ENCODE assay signal across 32 cellular contexts in genomic region chr9:124878518-124878917, GRCh38. TPM values are rescaled to one million over a fixed set of nuclear protein-coding genes. Genes with fewer than 3 reads are reported as not detected.
DNase-seq lines count a peak whose midpoint lies in the region; ATAC-seq lines count a peak whose summit lies in the region.
"Had no signal": no experiment of that assay in that cellular context is flagged by ENCODE, and none has a peak within 500 bp of the region (broad histone marks: within the 10 kb centered on the region; RNA-seq: fewer than 3 reads in every experiment).

No MANE protein-coding gene starts in this region.

- H3K36me3 ChIP-seq in SK-N-MC (ENCODE audit: insufficient read depth, low read length), result peaks cover 53% of the 10 kb centered on the region

- H3K4me1 Mint-ChIP-seq in activated T-cell treated with anti-CD3 and anti-CD28 coated beads, Interleukin-2, amount 50 U/mL, for 24 hours (ENCODE audit: low read depth), result peaks cover 28% of the 10 kb centered on the region
- H3K4me1 Mint-ChIP-seq in activated T-cell treated with anti-CD3 and anti-CD28 coated beads, Interleukin-2, amount 50 U/mL, for 4 hours (ENCODE audit: low read depth), result peaks cover 19% of the 10 kb centered on the region
- peaks cover 71 to 73% of the 10 kb centered on the region in 2 donors for H3K4me1 Mint-ChIP-seq in immature natural killer cell
- H3K4me1 Mint-ChIP-seq in stimulated activated effector memory CD8-positive, alpha-beta T cell treated with anti-CD3 and anti-CD28 coated beads, Interleukin-12 subunit alpha, Interleukin-12 subunit beta, amount 100 ng/mL, for 72 hours, result peaks cover 31% of the 10 kb centered on the region

- H3K36me3 Mint-ChIP-seq in activated T-cell treated with anti-CD3 and anti-CD28 coated beads, Interleukin-2, amount 50 U/mL, for 24 hours (ENCODE audit: low read depth), result peaks cover 98% of the 10 kb centered on the region
- H3K36me3 Mint-ChIP-seq in activated T-cell treated with anti-CD3 and anti-CD28 coated beads, Interleukin-2, amount 50 U/mL, for 4 hours (ENCODE audit: insufficient read depth), result peaks cover 34% of the 10 kb centered on the region
- peaks cover 6 to 40% (median 21%) of the 10 kb centered on the region in 3 donors for H3K36me3 Mint-ChIP-seq in immature natural killer cell
- H3K36me3 Mint-ChIP-seq in stimulated activated effector memory CD8-positive, alpha-beta T cell treated with anti-CD3 and anti-CD28 coated beads, Interleukin-12 subunit alpha, Interleukin-12 subunit beta, amount 100 ng/mL, for 72 hours, result peaks cover 93% of the 10 kb centered on the region

- H3K4me3 Mint-ChIP-seq in activated T-cell treated with anti-CD3 and anti-CD28 coated beads, Interleukin-2, amount 50 U/mL, for 24 hours, result no peak overlapping the region
- no peak overlapping the region for H3K4me3 Mint-ChIP-seq in activated T-cell treated with anti-CD3 and anti-CD28 coated beads, Interleukin-2, amount 50 U/mL, for 4 hours
- no peak overlapping the region for H3K4me3 Mint-ChIP-seq in immature natural killer cell
- no peak overlapping the region for H3K4me3 Mint-ChIP-seq in stimulated activated effector memory CD8-positive, alpha-beta T cell treated with anti-CD3 and anti-CD28 coated beads, Interleukin-12 subunit alpha, Interleukin-12 subunit beta, amount 100 ng/mL, for 72 hours
- H3K4me3 Mint-ChIP-seq: activated naive CD4-positive, alpha-beta T cell treated with anti-CD3 and anti-CD28 coated beads, Interleukin-2, amount 10 ng/mL, durations not matched to agents 7 days and 5 days; CD4-positive, alpha-beta T cell; T-helper 17 cell had no signal

- H3K9me3 Mint-ChIP-seq in activated T-cell treated with anti-CD3 and anti-CD28 coated beads, Interleukin-2, amount 50 U/mL, for 24 hours, result no peaks in the 10 kb centered on the region
- H3K9me3 Mint-ChIP-seq in activated T-cell treated with anti-CD3 and anti-CD28 coated beads, Interleukin-2, amount 50 U/mL, for 4 hours, result no peaks in the 10 kb centered on the region
- no peaks in the 10 kb centered on the region for H3K9me3 Mint-ChIP-seq in immature natural killer cell
- H3K9me3 Mint-ChIP-seq in stimulated activated effector memory CD8-positive, alpha-beta T cell treated with anti-CD3 and anti-CD28 coated beads, Interleukin-12 subunit alpha, Interleukin-12 subunit beta, amount 100 ng/mL, for 72 hours, result no peaks in the 10 kb centered on the region
- H3K9me3 Mint-ChIP-seq: activated naive CD4-positive, alpha-beta T cell treated with anti-CD3 and anti-CD28 coated beads, Interleukin-2, amount 10 ng/mL, durations not matched to agents 7 days and 5 days; CD4-positive, alpha-beta T cell had no signal

- intact Hi-C loops in posterior vena cava (cut with DNase I), result no loop called here

- no peaks in the 10 kb centered on the region for H3K9me3 ChIP-seq in SK-N-MC (ENCODE audit: low read depth, low read length)
- H3K9me3 ChIP-seq: HAP-1, lower lobe of right lung, neutrophil, stomach, thyroid gland had no signal

- H3K27ac Mint-ChIP-seq in activated T-cell treated with anti-CD3 and anti-CD28 coated beads, Interleukin-2, amount 50 U/mL, for 24 hours, result peak overlapping the region; percentile 55
- peak overlapping the region; percentile 32 to 82 (median 60) for H3K27ac Mint-ChIP-seq in immature natural killer cell
- peak overlapping the region; percentile 63 for H3K27ac Mint-ChIP-seq in stimulated activated effector memory CD8-positive, alpha-beta T cell treated with anti-CD3 and anti-CD28 coated beads, Interleukin-12 subunit alpha, Interleukin-12 subunit beta, amount 100 ng/mL, for 72 hours
- H3K27ac Mint-ChIP-seq: CD4-positive, alpha-beta T cell; T-helper 17 cell had no signal

- H3K9ac ChIP-seq in SK-N-MC (ENCODE audit: insufficient read length), result no peak overlapping the region

- no peak for DNase-seq in activated T-cell treated with anti-CD3 and anti-CD28 coated beads, Interleukin-2, amount 50 U/mL, for 24 hours
- DNase-seq in activated T-cell treated with anti-CD3 and anti-CD28 coated beads, Interleukin-2, amount 50 U/mL, for 4 hours, result no peak
- DNase-seq in SK-N-MC (ENCODE audit: low read depth, low spot score) (no peak), immature natural killer cell (no peak), posterior vena cava (ENCODE audit: low spot score) (no peak)
- DNase-seq in stimulated activated effector memory CD8-positive, alpha-beta T cell treated with anti-CD3 and anti-CD28 coated beads, Interleukin-12 subunit alpha, Interleukin-12 subunit beta, amount 100 ng/mL, for 72 hours (ENCODE audit: low spot score in 2 of 2), result no peak
- DNase-seq: 8988T; activated CD4-positive, alpha-beta T cell treated with anti-CD3 and anti-CD28 coated beads for 4 hours; activated naive CD4-positive, alpha-beta T cell treated with anti-CD3 and anti-CD28 coated beads, Interleukin-2, amount 10 ng/mL, durations not matched to agents 7 days and 5 days; amygdala; CD4-positive, alpha-beta T cell; effector CD4-positive, alpha-beta T cell; EL; erythroblast; KG1; lower lobe of right lung; NCI-H1417; NCI-H446; NCI-H82; RPMI8226; stomach; T-helper 17 cell; thyroid gland had no signal

- no peaks in the 10 kb centered on the region for H3K27me3 Mint-ChIP-seq in activated T-cell treated with anti-CD3 and anti-CD28 coated beads, Interleukin-2, amount 50 U/mL, for 24 hours
- no peaks in the 10 kb centered on the region for H3K27me3 Mint-ChIP-seq in activated T-cell treated with anti-CD3 and anti-CD28 coated beads, Interleukin-2, amount 50 U/mL, for 4 hours (ENCODE audit: low read depth)
- peaks cover 0 to 5% (median 2%) of the 10 kb centered on the region in 3 donors for H3K27me3 Mint-ChIP-seq in immature natural killer cell (ENCODE audit: low read depth in 3 of 3)
- H3K27me3 Mint-ChIP-seq: activated naive CD4-positive, alpha-beta T cell treated with anti-CD3 and anti-CD28 coated beads, Interleukin-2, amount 10 ng/mL, durations not matched to agents 7 days and 5 days; CD4-positive, alpha-beta T cell; T-helper 17 cell had no signal

- no peak for ATAC-seq in activated T-cell treated with anti-CD3 and anti-CD28 coated beads, Interleukin-2, amount 50 U/mL, for 4 hours
- ATAC-seq in stimulated activated effector memory CD8-positive, alpha-beta T cell treated with anti-CD3 and anti-CD28 coated beads, Interleukin-12 subunit alpha, Interleukin-12 subunit beta, amount 100 ng/mL, for 72 hours, result no peak
- ATAC-seq in HG02610 (IDR thresholded peaks at IDR 0.05; ENCODE audit: unreplicated experiment), result no peak
- no peak for ATAC-seq in GM18858 (IDR thresholded peaks at IDR 0.05; ENCODE audit: unreplicated experiment)
- ATAC-seq: T-helper 17 cell had no signal

- H3K4me3 ChIP-seq in SK-N-MC, result no peak overlapping the region
- H3K4me3 ChIP-seq: HAP-1, lower lobe of right lung, stomach, thyroid gland had no signal

- 0 out of 2 replicates have a peak overlapping the region, but pooled peaks have one; percentile 45 for H3K27ac ChIP-seq in SK-N-MC
- H3K27ac ChIP-seq: neutrophil, stomach, thyroid gland had no signal

RNA-seq across cellular contexts. Expression of gene ARPC5L, which starts 16.6 kb away (rescaled TPM):
- 100 to 1,000 TPM; 131 to 146 (median 146) TPM for total RNA-seq in activated T-cell treated with anti-CD3 and anti-CD28 coated beads, Interleukin-2, amount 50 U/mL, for 4 hours
- polyA plus RNA-seq in immature natural killer cell, result 100 to 1,000 TPM; 169 to 202 (median 172) TPM
- 10 to 100 TPM; 23.1 to 23.4 TPM for total RNA-seq in posterior vena cava

RNA-seq across cellular contexts. Expression of gene RPL35, which starts 16.8 kb away (rescaled TPM):
- total RNA-seq in activated T-cell treated with anti-CD3 and anti-CD28 coated beads, Interleukin-2, amount 50 U/mL, for 4 hours, result 1,000 to 10,000 TPM; 2,385 to 2,622 (median 2,487) TPM
- 1,000 to 10,000 TPM in 2 of 3 donors, 100 to 1,000 TPM in 1; 774 to 2,756 (median 1,213) TPM for polyA plus RNA-seq in immature natural killer cell
- total RNA-seq in posterior vena cava, result 1,000 to 10,000 TPM in 1 of 2 donors, 100 to 1,000 TPM in 1; 997 to 1,074 TPM

RNA-seq across cellular contexts. Expression of gene WDR38, which starts 25.3 kb away (rescaled TPM):
- not detected for total RNA-seq in activated T-cell treated with anti-CD3 and anti-CD28 coated beads, Interleukin-2, amount 50 U/mL, for 4 hours
- polyA plus RNA-seq in immature natural killer cell, result not detected
- total RNA-seq in posterior vena cava, result not detected
- total RNA-seq: CD4-positive, alpha-beta T cell; HT-29; kidney epithelial cell; mucosa of gallbladder; pulmonary artery endothelial cell; skeletal muscle tissue; stomach; T-helper 17 cell had no signal
- polyA plus RNA-seq: stomach had no signal

Comparison
In these comparisons a context has a peak if more than half of its experiments do, and no peak if none do; other contexts are left out.
1. RNA of gene ARPC5L, which starts 16.6 kb away (total RNA-seq): 131 to 146 TPM in activated T-cell treated with anti-CD3 and anti-CD28 coated beads, Interleukin-2, amount 50 U/mL, for 4 hours; 23.1 to 23.4 TPM in posterior vena cava; every median in the first group is over 4 times any median in the second.
2. Peak in every context shown above with its lines, with median percentiles within 50 percentile points of each other: H3K27ac Mint-ChIP-seq.